Comparison of ENCODE assay signal across 25 cellular contexts in the genomic region with DNA sequence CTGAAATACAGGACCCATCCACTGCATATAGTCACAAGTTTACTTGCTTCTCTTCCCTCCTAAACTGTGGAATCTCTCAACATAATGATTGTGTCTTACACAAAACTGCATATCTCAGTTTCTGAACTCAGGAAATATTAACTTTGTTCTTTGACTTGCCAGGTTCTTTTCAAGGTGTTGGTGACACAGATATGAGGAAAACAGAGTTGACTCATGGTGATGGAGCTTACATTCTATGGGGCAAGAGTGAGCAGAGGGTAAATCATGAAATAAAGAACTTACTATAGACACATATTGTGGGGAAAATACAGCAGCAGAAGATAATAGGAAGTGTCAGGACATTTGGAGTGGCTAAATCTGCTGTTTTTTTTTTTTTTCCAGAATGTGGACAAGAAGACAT.
"Had no signal": no experiment of that assay in that cellular context is flagged by ENCODE, and none has a peak within 500 bp of the region (broad histone marks: within the 10 kb centered on the region; RNA-seq: fewer than 3 reads in every experiment).

No MANE protein-coding gene starts in this region.

- H3K4me3 ChIP-seq: dorsolateral prefrontal cortex, esophagus muscularis mucosa, heart right ventricle, lower lobe of right lung, pancreas, right lobe of liver, smooth muscle cell, suprapubic skin, transverse colon had no signal

- DNase-seq: dorsolateral prefrontal cortex; effector CD4-positive, alpha-beta T cell; foreskin melanocyte; glutamatergic neuron; heart right ventricle; hippocampal formation; islet precursor cell; kidney glomerular epithelial cell; left ventricle myocardium superior; lower lobe of right lung; natural killer cell; occipital lobe; pancreas; right lobe of liver; stimulated activated CD4-positive, alpha-beta T cell treated with anti-CD3 and anti-CD28 coated beads, Interleukin-12 subunit alpha, Interleukin-12 subunit beta, amount 100 ng/mL, for 4 hours; stimulated activated CD4-positive, alpha-beta T cell treated with anti-CD3 and anti-CD28 coated beads, Interleukin-1b, Interleukin-23, amount 100 ng/mL, for 48 hours; stimulated activated CD4-positive, alpha-beta T cell treated with anti-CD3 and anti-CD28 coated beads, Interleukin-4, amount 100 ng/mL, for 1 hour; stimulated activated CD8-positive, alpha-beta memory T cell treated with anti-CD3 and anti-CD28 coated beads, Interleukin-4, amount 100 ng/mL, for 48 hours; stimulated activated naive CD4-positive, alpha-beta T cell; stimulated activated naive CD8-positive, alpha-beta T cell treated with anti-CD3 and anti-CD28 coated beads, Interleukin-15, amount 100 ng/mL, for 72 hours; transverse colon had no signal

- FAIRE-seq: colon, pancreas had no signal

- H3K4me2 ChIP-seq: smooth muscle cell had no signal

- H3K27ac ChIP-seq: dorsolateral prefrontal cortex, esophagus muscularis mucosa, heart right ventricle, lower lobe of right lung, pancreas, right lobe of liver, suprapubic skin, transverse colon had no signal

- H3K9me3 ChIP-seq: suprapubic skin had no signal

- H3K27me3 ChIP-seq: esophagus muscularis mucosa, heart right ventricle, pancreas, right lobe of liver, suprapubic skin, transverse colon had no signal

- H3K4me1 ChIP-seq: esophagus muscularis mucosa, heart right ventricle, lower lobe of right lung, pancreas, right lobe of liver, suprapubic skin, transverse colon had no signal

- ATAC-seq: heart right ventricle; left ventricle myocardium superior; lower lobe of right lung; natural killer cell; pancreas; right lobe of liver; stimulated activated naive CD8-positive, alpha-beta T cell treated with anti-CD3 and anti-CD28 coated beads, Interleukin-15, amount 100 ng/mL, for 72 hours had no signal

- H3K36me3 ChIP-seq: esophagus muscularis mucosa, heart right ventricle, lower lobe of right lung, pancreas, right lobe of liver, suprapubic skin, transverse colon had no signal
